In the genomic region with DNA sequence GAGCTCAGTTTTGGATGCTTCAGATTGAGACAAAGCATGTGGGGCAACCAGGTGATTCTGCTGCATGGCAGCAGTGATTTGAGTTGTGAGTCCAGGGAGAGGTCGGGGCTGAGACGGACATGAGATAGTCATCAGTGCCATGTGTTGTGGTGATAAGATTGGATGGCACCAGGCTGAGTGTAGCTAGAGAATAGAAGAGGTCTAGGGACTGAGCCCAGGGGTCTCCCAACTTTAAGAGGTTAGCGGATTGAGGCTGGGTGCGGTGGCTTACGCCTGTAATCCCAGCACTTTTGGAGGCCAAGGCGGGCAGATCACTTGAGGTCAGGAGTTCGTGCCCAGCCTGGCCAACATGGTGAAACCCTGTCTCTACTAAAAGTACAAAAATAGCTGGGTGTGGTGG, we compare ENCODE assay signal across 1 cellular context.
TF ChIP-seq lines count a peak whose summit lies in the region.

No MANE protein-coding gene starts in this region.

TF ChIP-seq in H1, 55 proteins besides CTCF, POLR2A, EP300 and RAD21:
- no peak for TF ChIP-seq RFX5 (IDR thresholded peaks at IDR 0.05; ENCODE audit: borderline replicate concordance, low read depth, low read length)
- no peak for TF ChIP-seq CREB1 (IDR thresholded peaks at IDR 0.05)
- no peak for TF ChIP-seq ASH2L (IDR thresholded peaks at IDR 0.05; ENCODE audit: low read length)
- TF ChIP-seq POU5F1 (IDR thresholded peaks at IDR 0.05; ENCODE audit: low read depth, low read length): no peak
- no peak for TF ChIP-seq TAF1 (IDR thresholded peaks at IDR 0.05; ENCODE audit: low read depth, low read length)
- no peak for TF ChIP-seq RXRA (IDR thresholded peaks at IDR 0.05; ENCODE audit: insufficient read depth, low read depth, low read length)
- no peak for TF ChIP-seq CHD2 (IDR thresholded peaks at IDR 0.05; ENCODE audit: low read length)
- TF ChIP-seq, protein P1, sequence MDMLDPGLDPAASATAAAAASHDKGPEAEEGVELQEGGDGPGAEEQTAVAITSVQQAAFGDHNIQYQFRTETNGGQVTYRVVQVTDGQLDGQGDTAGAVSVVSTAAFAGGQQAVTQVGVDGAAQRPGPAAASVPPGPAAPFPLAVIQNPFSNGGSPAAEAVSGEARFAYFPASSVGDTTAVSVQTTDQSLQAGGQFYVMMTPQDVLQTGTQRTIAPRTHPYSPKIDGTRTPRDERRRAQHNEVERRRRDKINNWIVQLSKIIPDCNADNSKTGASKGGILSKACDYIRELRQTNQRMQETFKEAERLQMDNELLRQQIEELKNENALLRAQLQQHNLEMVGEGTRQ (IDR thresholded peaks at IDR 0.05; ENCODE audit: low read length): no peak
- TF ChIP-seq JUN (IDR thresholded peaks at IDR 0.05; ENCODE audit: low read depth, low read length): no peak
- TF ChIP-seq TBP (IDR thresholded peaks at IDR 0.05; ENCODE audit: low read depth, low read length): no peak
- no peak for TF ChIP-seq NRF1 (IDR thresholded peaks at IDR 0.05; ENCODE audit: low read depth, low read length)
- no peak for TF ChIP-seq SP2 (IDR thresholded peaks at IDR 0.05; ENCODE audit: low read length)
- TF ChIP-seq SUZ12 (IDR thresholded peaks at IDR 0.05; ENCODE audit: low read length): no peak
